1 cellular context compared by ENCODE assay signal in genomic region chr9:91427873-91428272, GRCh38.
TF ChIP-seq lines count a peak whose summit lies in the region.

No MANE protein-coding gene starts in this region.

TF ChIP-seq in HepG2, 621 proteins besides CTCF, POLR2A, EP300 and RAD21 (continued from another document):
- TF ChIP-seq JDP2 (CRISPR knock-in tag; IDR thresholded peaks at IDR 0.05; ENCODE audit: borderline replicate concordance) (no peak), ZNF644 (CRISPR knock-in tag; IDR thresholded peaks at IDR 0.05; ENCODE audit: low read depth) (0 out of 2 replicates have a peak, but pooled peaks have one; percentile 46)
